15 cellular contexts compared by ENCODE assay signal in the genomic region with DNA sequence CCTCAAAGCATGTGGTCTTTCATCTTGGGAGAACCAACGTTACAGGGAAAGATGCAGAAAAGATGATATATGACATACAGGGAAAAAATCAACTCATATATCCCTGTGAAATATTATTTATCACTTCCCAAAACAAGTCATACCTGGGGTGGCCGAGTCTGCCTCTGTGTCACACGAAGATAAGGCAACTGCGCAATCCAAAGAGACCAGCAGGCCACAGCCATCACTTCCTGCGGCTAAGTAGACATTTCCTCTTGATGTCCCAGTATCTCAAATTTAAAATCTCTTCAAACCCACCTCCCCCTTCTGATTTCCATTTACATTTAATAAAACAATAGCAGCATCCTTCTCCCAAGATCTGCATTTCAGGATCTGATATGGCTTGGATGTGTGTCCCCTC.
DNase-seq lines count a peak whose midpoint lies in the region; ATAC-seq and TF ChIP-seq lines count a peak whose summit lies in the region.
"Had no signal": no experiment of that assay in that cellular context is flagged by ENCODE, and none has a peak within 500 bp of the region (broad histone marks: within the 10 kb centered on the region; RNA-seq: fewer than 3 reads in every experiment).

No MANE protein-coding gene starts in this region.

- H3K9me3 ChIP-seq in right cardiac atrium (ENCODE audit: control insufficient read depth, low read length): peaks cover 2% of the 10 kb centered on the region

- no peak overlapping the region for H3K27ac ChIP-seq in right cardiac atrium (ENCODE audit: low read length)

- H3K27me3 Mint-ChIP-seq in WTC11 (ENCODE audit: low read depth) (no peaks in the 10 kb centered on the region), mesothelial cell of epicardium (ENCODE audit: low read depth) (no peaks in the 10 kb centered on the region)

- H3K4me1 ChIP-seq in right cardiac atrium (ENCODE audit: control insufficient read depth, insufficient read depth, low read length): no peaks in the 10 kb centered on the region

- intact Hi-C loops in right cardiac atrium (cut with DNase I): no loop called here

- H3K4me1 Mint-ChIP-seq in WTC11: peaks cover 82% of the 10 kb centered on the region
- H3K4me1 Mint-ChIP-seq in mesothelial cell of epicardium: peaks cover 18% of the 10 kb centered on the region
- H3K4me1 Mint-ChIP-seq: B cell had no signal

- in situ Hi-C loops in KBM-7 (cut with MboI; ENCODE audit: low pct_unique_long_range_greater_than_20kb, low sequenced_read_pairs): no loop called here

- no peak for TF ChIP-seq CTCF in WTC11 (IDR thresholded peaks at IDR 0.05)
- TF ChIP-seq CTCF in mesothelial cell of epicardium (IDR thresholded peaks at IDR 0.05; ENCODE audit: unreplicated experiment): no peak

- H3K9me3 Mint-ChIP-seq in WTC11: peaks cover 25% of the 10 kb centered on the region
- H3K9me3 Mint-ChIP-seq in mesothelial cell of epicardium: peaks cover 19% of the 10 kb centered on the region

- H3K36me3 Mint-ChIP-seq in WTC11: peaks cover 46% of the 10 kb centered on the region
- H3K36me3 Mint-ChIP-seq in mesothelial cell of epicardium: peaks cover 52% of the 10 kb centered on the region

- CTCF ChIA-PET in WTC11 (lab: Charles Lee): interaction anchor here (1.3 kb wide), 1 partner anchor 15 kb away, joined by 4 read pairs; no protein-coding TSS in a partner anchor

- peak; percentile 23 for DNase-seq in GDM1 (lab: John Stamatoyannopoulos, UW)
- DNase-seq in KBM-7: peak; percentile 41
- no peak for DNase-seq in WTC11 (ENCODE audit: low spot score)
- no peak for DNase-seq in mesothelial cell of epicardium (ENCODE audit: low spot score in 2 of 2, unreplicated experiment in 2 of 2)
- no peak for DNase-seq in NCI-H345 (lab: John Stamatoyannopoulos, UW)
- no peak for DNase-seq in right cardiac atrium
- DNase-seq in DMS153 treated with DMSO at 0.1 percent for 48 hours (lab: John Stamatoyannopoulos, UW; ENCODE audit: unreplicated experiment): no peak
- DNase-seq: ACHN; C1 segment of cervical spinal cord; CD4-positive, alpha-beta T cell; DMS79 treated with DMSO at 0.1 percent for 48 hours; EL had no signal

- POLR2A ChIA-PET in WTC11 (lab: Charles Lee): no interaction called here

- H3K4me3 Mint-ChIP-seq in WTC11: no peak overlapping the region
- no peak overlapping the region for H3K4me3 Mint-ChIP-seq in mesothelial cell of epicardium
- H3K4me3 Mint-ChIP-seq: B cell; CD4-positive, alpha-beta T cell had no signal

- ATAC-seq in WTC11 (no peak), right cardiac atrium (no peak)
- ATAC-seq: HCT116, HepG2 had no signal

- H3K4me3 ChIP-seq in right cardiac atrium (ENCODE audit: low read length): no peak overlapping the region

- 79% methylated on average over 5 of the region's 5 CpGs for WGBS in right cardiac atrium

- 0 out of 2 replicates have a peak overlapping the region, but pooled peaks have one; percentile 16 for H3K27ac Mint-ChIP-seq in WTC11
- H3K27ac Mint-ChIP-seq in mesothelial cell of epicardium: peak overlapping the region; percentile 39
- H3K27ac Mint-ChIP-seq: B cell; CD4-positive, alpha-beta T cell had no signal

- no peaks in the 10 kb centered on the region for H3K27me3 ChIP-seq in right cardiac atrium (ENCODE audit: control insufficient read depth, insufficient read depth)

TF ChIP-seq in WTC11, 78 proteins besides CTCF, POLR2A, EP300 and RAD21:
- TF ChIP-seq NFYB (CRISPR knock-in tag; conservative IDR thresholded peaks at IDR 0.05; ENCODE audit: low read depth) (no peak), ZNF121 (CRISPR knock-in tag; IDR thresholded peaks at IDR 0.05) (no peak), SP1 (CRISPR knock-in tag; conservative IDR thresholded peaks at IDR 0.05) (no peak), OVOL2 (CRISPR knock-in tag; IDR thresholded peaks at IDR 0.05; ENCODE audit: borderline replicate concordance) (no peak), PRRX2 (CRISPR knock-in tag; IDR thresholded peaks at IDR 0.05) (no peak), ETV6 (CRISPR knock-in tag; IDR thresholded peaks at IDR 0.05) (no peak), FOXK1 (CRISPR knock-in tag; IDR thresholded peaks at IDR 0.05) (no peak), TP53 (CRISPR knock-in tag; IDR thresholded peaks at IDR 0.05) (no peak), GTF2I (CRISPR knock-in tag; conservative IDR thresholded peaks at IDR 0.05) (no peak), ESRRA (CRISPR knock-in tag; IDR thresholded peaks at IDR 0.05; ENCODE audit: borderline replicate concordance) (no peak), ZNF317 (CRISPR knock-in tag; IDR thresholded peaks at IDR 0.05; ENCODE audit: borderline replicate concordance, low read depth) (no peak)
- TF ChIP-seq, protein P1, sequence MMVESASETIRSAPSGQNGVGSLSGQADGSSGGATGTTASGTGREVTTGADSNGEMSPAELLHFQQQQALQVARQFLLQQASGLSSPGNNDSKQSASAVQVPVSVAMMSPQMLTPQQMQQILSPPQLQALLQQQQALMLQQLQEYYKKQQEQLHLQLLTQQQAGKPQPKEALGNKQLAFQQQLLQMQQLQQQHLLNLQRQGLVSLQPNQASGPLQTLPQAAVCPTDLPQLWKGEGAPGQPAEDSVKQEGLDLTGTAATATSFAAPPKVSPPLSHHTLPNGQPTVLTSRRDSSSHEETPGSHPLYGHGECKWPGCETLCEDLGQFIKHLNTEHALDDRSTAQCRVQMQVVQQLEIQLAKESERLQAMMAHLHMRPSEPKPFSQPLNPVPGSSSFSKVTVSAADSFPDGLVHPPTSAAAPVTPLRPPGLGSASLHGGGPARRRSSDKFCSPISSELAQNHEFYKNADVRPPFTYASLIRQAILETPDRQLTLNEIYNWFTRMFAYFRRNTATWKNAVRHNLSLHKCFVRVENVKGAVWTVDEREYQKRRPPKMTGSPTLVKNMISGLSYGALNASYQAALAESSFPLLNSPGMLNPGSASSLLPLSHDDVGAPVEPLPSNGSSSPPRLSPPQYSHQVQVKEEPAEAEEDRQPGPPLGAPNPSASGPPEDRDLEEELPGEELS (CRISPR knock-in tag; IDR thresholded peaks at IDR 0.05): no peak
- TF ChIP-seq, protein P2, sequence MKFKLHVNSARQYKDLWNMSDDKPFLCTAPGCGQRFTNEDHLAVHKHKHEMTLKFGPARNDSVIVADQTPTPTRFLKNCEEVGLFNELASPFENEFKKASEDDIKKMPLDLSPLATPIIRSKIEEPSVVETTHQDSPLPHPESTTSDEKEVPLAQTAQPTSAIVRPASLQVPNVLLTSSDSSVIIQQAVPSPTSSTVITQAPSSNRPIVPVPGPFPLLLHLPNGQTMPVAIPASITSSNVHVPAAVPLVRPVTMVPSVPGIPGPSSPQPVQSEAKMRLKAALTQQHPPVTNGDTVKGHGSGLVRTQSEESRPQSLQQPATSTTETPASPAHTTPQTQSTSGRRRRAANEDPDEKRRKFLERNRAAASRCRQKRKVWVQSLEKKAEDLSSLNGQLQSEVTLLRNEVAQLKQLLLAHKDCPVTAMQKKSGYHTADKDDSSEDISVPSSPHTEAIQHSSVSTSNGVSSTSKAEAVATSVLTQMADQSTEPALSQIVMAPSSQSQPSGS (CRISPR knock-in tag; IDR thresholded peaks at IDR 0.05; ENCODE audit: borderline replicate concordance, low read depth): no peak
- TF ChIP-seq, protein P3, sequence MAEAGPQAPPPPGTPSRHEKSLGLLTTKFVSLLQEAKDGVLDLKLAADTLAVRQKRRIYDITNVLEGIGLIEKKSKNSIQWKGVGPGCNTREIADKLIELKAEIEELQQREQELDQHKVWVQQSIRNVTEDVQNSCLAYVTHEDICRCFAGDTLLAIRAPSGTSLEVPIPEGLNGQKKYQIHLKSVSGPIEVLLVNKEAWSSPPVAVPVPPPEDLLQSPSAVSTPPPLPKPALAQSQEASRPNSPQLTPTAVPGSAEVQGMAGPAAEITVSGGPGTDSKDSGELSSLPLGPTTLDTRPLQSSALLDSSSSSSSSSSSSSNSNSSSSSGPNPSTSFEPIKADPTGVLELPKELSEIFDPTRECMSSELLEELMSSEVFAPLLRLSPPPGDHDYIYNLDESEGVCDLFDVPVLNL (CRISPR knock-in tag; IDR thresholded peaks at IDR 0.05; ENCODE audit: borderline replicate concordance, low read depth): no peak
- TF ChIP-seq, protein P4, sequence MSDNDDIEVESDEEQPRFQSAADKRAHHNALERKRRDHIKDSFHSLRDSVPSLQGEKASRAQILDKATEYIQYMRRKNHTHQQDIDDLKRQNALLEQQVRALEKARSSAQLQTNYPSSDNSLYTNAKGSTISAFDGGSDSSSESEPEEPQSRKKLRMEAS (CRISPR knock-in tag; IDR thresholded peaks at IDR 0.05): no peak
- TF ChIP-seq, protein P5, sequence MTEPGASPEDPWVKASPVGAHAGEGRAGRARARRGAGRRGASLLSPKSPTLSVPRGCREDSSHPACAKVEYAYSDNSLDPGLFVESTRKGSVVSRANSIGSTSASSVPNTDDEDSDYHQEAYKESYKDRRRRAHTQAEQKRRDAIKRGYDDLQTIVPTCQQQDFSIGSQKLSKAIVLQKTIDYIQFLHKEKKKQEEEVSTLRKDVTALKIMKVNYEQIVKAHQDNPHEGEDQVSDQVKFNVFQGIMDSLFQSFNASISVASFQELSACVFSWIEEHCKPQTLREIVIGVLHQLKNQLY (CRISPR knock-in tag; IDR thresholded peaks at IDR 0.05): no peak
- TF ChIP-seq, protein P6, sequence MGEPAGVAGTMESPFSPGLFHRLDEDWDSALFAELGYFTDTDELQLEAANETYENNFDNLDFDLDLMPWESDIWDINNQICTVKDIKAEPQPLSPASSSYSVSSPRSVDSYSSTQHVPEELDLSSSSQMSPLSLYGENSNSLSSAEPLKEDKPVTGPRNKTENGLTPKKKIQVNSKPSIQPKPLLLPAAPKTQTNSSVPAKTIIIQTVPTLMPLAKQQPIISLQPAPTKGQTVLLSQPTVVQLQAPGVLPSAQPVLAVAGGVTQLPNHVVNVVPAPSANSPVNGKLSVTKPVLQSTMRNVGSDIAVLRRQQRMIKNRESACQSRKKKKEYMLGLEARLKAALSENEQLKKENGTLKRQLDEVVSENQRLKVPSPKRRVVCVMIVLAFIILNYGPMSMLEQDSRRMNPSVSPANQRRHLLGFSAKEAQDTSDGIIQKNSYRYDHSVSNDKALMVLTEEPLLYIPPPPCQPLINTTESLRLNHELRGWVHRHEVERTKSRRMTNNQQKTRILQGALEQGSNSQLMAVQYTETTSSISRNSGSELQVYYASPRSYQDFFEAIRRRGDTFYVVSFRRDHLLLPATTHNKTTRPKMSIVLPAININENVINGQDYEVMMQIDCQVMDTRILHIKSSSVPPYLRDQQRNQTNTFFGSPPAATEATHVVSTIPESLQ (CRISPR knock-in tag; IDR thresholded peaks at IDR 0.05): no peak

Comparison
In these comparisons a context has a peak if more than half of its experiments do, and no peak if none do; other contexts are left out.
1. DNase-seq: peak in GDM1 (single experiment) and KBM-7 (single experiment); none in WTC11 (single experiment), mesothelial cell of epicardium (0 of 2), NCI-H345 (single experiment), right cardiac atrium (0 of 3) and DMS153 treated with DMSO at 0.1 percent for 48 hours (single experiment).